33 cellular contexts compared by ENCODE assay signal in genomic region chr9:38196721-38197120, GRCh38.
"Had no signal": no experiment of that assay in that cellular context is flagged by ENCODE, and none has a peak within 500 bp of the region (broad histone marks: within the 10 kb centered on the region; RNA-seq: fewer than 3 reads in every experiment).

No MANE protein-coding gene starts in this region.

- H3K36me3 Mint-ChIP-seq: activated CD4-positive, alpha-beta memory T cell treated with anti-CD3 and anti-CD28 coated beads for 36 hours; activated naive CD4-positive, alpha-beta T cell treated with anti-CD3 and anti-CD28 coated beads, Interleukin-2, amount 10 ng/mL, durations not matched to agents 7 days and 5 days; naive thymus-derived CD4-positive, alpha-beta T cell; stimulated activated effector memory CD8-positive, alpha-beta T cell treated with anti-CD3 and anti-CD28 coated beads, Interleukin-12 subunit alpha, Interleukin-12 subunit beta, amount 100 ng/mL, for 72 hours had no signal

- H3K36me3 ChIP-seq: esophagus squamous epithelium, pancreas, prostate gland, sigmoid colon, stomach, suprapubic skin, tibial artery, WERI-Rb-1 had no signal

- H3K4me1 ChIP-seq: pancreas, prostate gland, sigmoid colon, stomach, tibial artery had no signal

- H3K4me3 ChIP-seq: esophagus squamous epithelium, hepatocyte, pancreas, prostate gland, sigmoid colon, stomach, suprapubic skin, tibial artery had no signal

- H3K27ac Mint-ChIP-seq: activated CD4-positive, alpha-beta memory T cell treated with anti-CD3 and anti-CD28 coated beads for 36 hours; activated naive CD4-positive, alpha-beta T cell treated with anti-CD3 and anti-CD28 coated beads, Interleukin-2, amount 10 ng/mL, durations not matched to agents 7 days and 5 days; dendritic cell treated with granulocyte-macrophage colony-stimulating factor and Interleukin-4, amounts not matched to agents 40 ng/mL and 50 ng/mL, for 4 days; endodermal cell; mesothelial cell of epicardium; naive thymus-derived CD4-positive, alpha-beta T cell; stimulated activated effector memory CD8-positive, alpha-beta T cell treated with anti-CD3 and anti-CD28 coated beads, Interleukin-12 subunit alpha, Interleukin-12 subunit beta, amount 100 ng/mL, for 72 hours; T-helper 1 cell treated with Interleukin-12 subunit alpha and Interleukin-12 subunit beta and Interleukin-4 antibody, amounts not matched to agents 30 μg/mL and 1 μg/mL, for 36 hours had no signal

- H3K9me3 Mint-ChIP-seq: activated CD4-positive, alpha-beta memory T cell treated with anti-CD3 and anti-CD28 coated beads for 36 hours; activated naive CD4-positive, alpha-beta T cell treated with anti-CD3 and anti-CD28 coated beads, Interleukin-2, amount 10 ng/mL, durations not matched to agents 7 days and 5 days; central memory CD8-positive, alpha-beta T cell; dendritic cell treated with granulocyte-macrophage colony-stimulating factor and Interleukin-4, amounts not matched to agents 40 ng/mL and 50 ng/mL, for 4 days; stimulated activated effector memory CD8-positive, alpha-beta T cell treated with anti-CD3 and anti-CD28 coated beads, Interleukin-12 subunit alpha, Interleukin-12 subunit beta, amount 100 ng/mL, for 72 hours; T-helper 1 cell treated with Interleukin-12 subunit alpha and Interleukin-12 subunit beta and Interleukin-4 antibody, amounts not matched to agents 30 μg/mL and 1 μg/mL, for 36 hours had no signal

- H2AFZ ChIP-seq: hepatocyte had no signal

- H3K79me2 ChIP-seq: hepatocyte had no signal

- H3K27ac ChIP-seq: esophagus squamous epithelium, hepatocyte, pancreas, prostate gland, sigmoid colon, stomach, suprapubic skin, tibial artery, WERI-Rb-1 had no signal

- H3K27me3 ChIP-seq: esophagus squamous epithelium, hepatocyte, pancreas, sigmoid colon, suprapubic skin had no signal

- H3K9me3 ChIP-seq: esophagus squamous epithelium, pancreas, prostate gland, sigmoid colon, stomach, suprapubic skin, tibial artery had no signal

- H3K4me3 Mint-ChIP-seq: activated CD4-positive, alpha-beta memory T cell treated with anti-CD3 and anti-CD28 coated beads for 36 hours; activated naive CD4-positive, alpha-beta T cell treated with anti-CD3 and anti-CD28 coated beads, Interleukin-2, amount 10 ng/mL, durations not matched to agents 7 days and 5 days; central memory CD8-positive, alpha-beta T cell; dendritic cell treated with granulocyte-macrophage colony-stimulating factor and Interleukin-4, amounts not matched to agents 40 ng/mL and 50 ng/mL, for 4 days; endodermal cell; mesothelial cell of epicardium; naive thymus-derived CD4-positive, alpha-beta T cell; stimulated activated effector memory CD8-positive, alpha-beta T cell treated with anti-CD3 and anti-CD28 coated beads, Interleukin-12 subunit alpha, Interleukin-12 subunit beta, amount 100 ng/mL, for 72 hours; T-helper 1 cell treated with Interleukin-12 subunit alpha and Interleukin-12 subunit beta and Interleukin-4 antibody, amounts not matched to agents 30 μg/mL and 1 μg/mL, for 36 hours had no signal

- H3K4me1 Mint-ChIP-seq: activated naive CD4-positive, alpha-beta T cell treated with anti-CD3 and anti-CD28 coated beads, Interleukin-2, amount 10 ng/mL, durations not matched to agents 7 days and 5 days; central memory CD8-positive, alpha-beta T cell; stimulated activated effector memory CD8-positive, alpha-beta T cell treated with anti-CD3 and anti-CD28 coated beads, Interleukin-12 subunit alpha, Interleukin-12 subunit beta, amount 100 ng/mL, for 72 hours had no signal

- DNase-seq: activated CD4-positive, alpha-beta memory T cell treated with anti-CD3 and anti-CD28 coated beads for 36 hours; activated CD4-positive, alpha-beta T cell treated with anti-CD3 and anti-CD28 coated beads for 48 hours; activated CD8-positive, alpha-beta memory T cell treated with anti-CD3 and anti-CD28 coated beads, Interleukin-2, amount 50 U/mL, for 4 hours; activated gamma-delta T cell; activated naive CD4-positive, alpha-beta T cell treated with anti-CD3 and anti-CD28 coated beads, Interleukin-2, amount 10 ng/mL, durations not matched to agents 7 days and 5 days; activated T-cell treated with anti-CD3 and anti-CD28 coated beads, Interleukin-2, amount 50 U/mL, for 1 hour; amniotic stem cell; endodermal cell; esophagus squamous epithelium; glutamatergic neuron; islet precursor cell; left cardiac atrium; naive thymus-derived CD4-positive, alpha-beta T cell; nucleus accumbens; pancreas; retina; sigmoid colon; small intestine; stimulated activated CD4-positive, alpha-beta T cell treated with anti-CD3 and anti-CD28 coated beads, Interleukin-4, amount 100 ng/mL, for 24 hours; stomach; T-helper 9 cell; tibial artery; WERI-Rb-1 had no signal

- H3K4me2 ChIP-seq: hepatocyte had no signal

- FAIRE-seq: frontal cortex, pancreas, small intestine had no signal

- ATAC-seq: activated CD4-positive, CD25-positive, alpha-beta regulatory T cell treated with anti-CD3 and anti-CD28 coated beads, Interleukin-2, amount 50 U/mL, for 24 hours; left cardiac atrium; naive thymus-derived CD4-positive, alpha-beta T cell; stimulated activated effector memory CD8-positive, alpha-beta T cell treated with anti-CD3 and anti-CD28 coated beads, Interleukin-12 subunit alpha, Interleukin-12 subunit beta, amount 100 ng/mL, for 72 hours had no signal
